Comparison of ENCODE assay signal across 18 cellular contexts in the genomic region with DNA sequence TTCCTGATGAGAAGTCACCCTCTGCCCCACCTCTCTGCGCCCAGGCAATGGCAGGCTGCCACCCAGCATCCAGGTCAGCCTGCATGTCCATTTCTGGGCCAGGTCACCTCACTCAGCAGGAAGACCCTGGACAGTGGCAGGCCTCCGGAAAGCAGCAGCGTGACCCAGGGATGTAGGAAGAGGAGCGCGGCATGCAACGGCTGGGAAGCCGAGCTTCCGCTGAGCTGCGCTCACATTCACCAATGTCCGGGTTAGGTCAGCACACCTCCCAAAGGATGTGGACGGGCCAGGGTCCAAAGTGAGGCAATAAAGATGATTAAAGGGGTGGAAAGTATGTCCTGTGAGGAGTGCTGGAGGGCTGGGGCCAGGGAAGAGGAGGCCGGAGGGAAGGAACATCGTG.
DNase-seq lines count a peak whose midpoint lies in the region; ATAC-seq and TF ChIP-seq lines count a peak whose summit lies in the region.
"Had no signal": no experiment of that assay in that cellular context is flagged by ENCODE, and none has a peak within 500 bp of the region (broad histone marks: within the 10 kb centered on the region; RNA-seq: fewer than 3 reads in every experiment).

No MANE protein-coding gene starts in this region.

- H3K18ac ChIP-seq in trophoblast cell (ENCODE audit: low read length), result no peak overlapping the region

- no peak overlapping the region for H3K4me2 ChIP-seq in trophoblast cell (ENCODE audit: low read length)

- H3K9me3 Mint-ChIP-seq in endodermal cell, result no peaks in the 10 kb centered on the region
- H3K9me3 Mint-ChIP-seq in type B pancreatic cell, result no peaks in the 10 kb centered on the region
- H3K9me3 Mint-ChIP-seq: natural killer cell had no signal

- H3K27me3 Mint-ChIP-seq in endodermal cell (ENCODE audit: insufficient read depth) (no peaks in the 10 kb centered on the region), type B pancreatic cell (no peaks in the 10 kb centered on the region)
- H3K27me3 Mint-ChIP-seq: activated B cell treated with CpG ODN at 0.5 μM for 24 hours had no signal

- no peak overlapping the region for H2AFZ ChIP-seq in trophoblast cell (ENCODE audit: insufficient read depth, low read length, poor library complexity)

- peak overlapping the region; percentile 41 for H3K27ac Mint-ChIP-seq in endodermal cell
- peak overlapping the region; percentile 59 for H3K27ac Mint-ChIP-seq in type B pancreatic cell
- H3K27ac Mint-ChIP-seq: activated B cell treated with CpG ODN at 0.5 μM for 24 hours, natural killer cell had no signal

- H3K9me3 ChIP-seq in endodermal cell (ENCODE audit: control insufficient read depth, low read length), result peaks cover 5% of the 10 kb centered on the region
- H3K9me3 ChIP-seq in trophoblast cell (ENCODE audit: insufficient read depth, low read depth, low read length), result no peaks in the 10 kb centered on the region
- H3K9me3 ChIP-seq in lower lobe of right lung, result no peaks in the 10 kb centered on the region
- H3K9me3 ChIP-seq: esophagus muscularis mucosa had no signal

- H4K8ac ChIP-seq in trophoblast cell (ENCODE audit: low read depth, low read length), result no peak overlapping the region

- H3K27me3 ChIP-seq in endodermal cell (ENCODE audit: control insufficient read depth, insufficient read depth, low read length, poor library complexity, severe bottlenecking), result no peaks in the 10 kb centered on the region
- H3K27me3 ChIP-seq in trophoblast cell (ENCODE audit: insufficient read depth, low read length), result no peaks in the 10 kb centered on the region
- no peaks in the 10 kb centered on the region for H3K27me3 ChIP-seq in lower lobe of right lung (ENCODE audit: low read depth)
- H3K27me3 ChIP-seq: esophagus muscularis mucosa had no signal

- no peak overlapping the region for H3K14ac ChIP-seq in trophoblast cell (ENCODE audit: low read length)

- no peaks in the 10 kb centered on the region for H3K79me1 ChIP-seq in trophoblast cell (ENCODE audit: low read length)

- TF ChIP-seq CTCF in endodermal cell (conservative IDR thresholded peaks at IDR 0.05) (no peak), type B pancreatic cell (conservative IDR thresholded peaks at IDR 0.05) (no peak), lower lobe of right lung (IDR thresholded peaks at IDR 0.05) (no peak)

- intact Hi-C loops in left cardiac atrium (cut with DNase I) (loop anchor here (10.0 kb wide), 4 partner anchors 131 to 701 kb away; partner anchors contain the start of gene SMAD7 (in 1 of the 2)), lower lobe of right lung (cut with DNase I) (no loop called here)

- H3K4ac ChIP-seq in trophoblast cell (ENCODE audit: low read depth, low read length), result no peak overlapping the region

- H2BK5ac ChIP-seq in trophoblast cell (ENCODE audit: low read depth, low read length, poor library complexity), result no peak overlapping the region

- H2BK120ac ChIP-seq in trophoblast cell (ENCODE audit: insufficient read depth, low read length, poor library complexity), result no peak overlapping the region

- DNase-seq in endodermal cell, result no peak
- DNase-seq in left cardiac atrium, result peak; percentile 64
- DNase-seq in trophoblast cell, result no peak
- no peak for DNase-seq in type B pancreatic cell (ENCODE audit: extremely low spot score, unreplicated experiment)
- DNase-seq in lower lobe of right lung, result no peak
- no peak for DNase-seq in ecto neural progenitor cell (ENCODE audit: low spot score)
- DNase-seq: activated B cell treated with CpG ODN at 0.5 μM for 24 hours; anterior cingulate cortex; GDM1; left colon; natural killer cell; NCI-H1436; NCI-H226; stimulated activated CD4-positive, alpha-beta T cell treated with anti-CD3 and anti-CD28 coated beads, Interleukin-4, amount 100 ng/mL, for 24 hours; stimulated activated CD8-positive, alpha-beta memory T cell treated with anti-CD3 and anti-CD28 coated beads, Interleukin-4, amount 100 ng/mL, for 48 hours; T-helper 2 cell had no signal

- H3K36me3 ChIP-seq in endodermal cell (ENCODE audit: control insufficient read depth, insufficient read depth, low read length) (peaks cover 7% of the 10 kb centered on the region), trophoblast cell (ENCODE audit: control insufficient read depth in 1 of 2, insufficient read depth in 2 of 2, low read length in 2 of 2) (peaks cover 1 to 7% of the 10 kb centered on the region in 2 experiments), lower lobe of right lung (peaks cover 4% of the 10 kb centered on the region)

- H3K27ac ChIP-seq in endodermal cell (ENCODE audit: low read depth, low read length), result no peak overlapping the region
- no peak overlapping the region for H3K27ac ChIP-seq in trophoblast cell (ENCODE audit: low read depth, low read length)
- no peak overlapping the region for H3K27ac ChIP-seq in lower lobe of right lung

- H3K23ac ChIP-seq in trophoblast cell (ENCODE audit: low read length), result no peak overlapping the region

- H3K4me1 Mint-ChIP-seq in endodermal cell (peaks cover 7% of the 10 kb centered on the region), type B pancreatic cell (ENCODE audit: unreplicated experiment) (peaks cover 11% of the 10 kb centered on the region)

- 94 to 97% methylated on average over 10 to 13 of the region's 13 CpGs for WGBS in endodermal cell (ENCODE audit: insufficient coverage in 1 of 2, insufficient read length in 1 of 2), 2 experiments
- WGBS in trophoblast cell (ENCODE audit: extremely low coverage, insufficient coverage, insufficient read length), result no CpG with 5 or more reads among the region's 13 CpGs

- H3K36me3 Mint-ChIP-seq in endodermal cell (ENCODE audit: low read depth) (peaks cover 6% of the 10 kb centered on the region), type B pancreatic cell (peaks cover 21% of the 10 kb centered on the region)
- H3K36me3 Mint-ChIP-seq: natural killer cell had no signal

- H3K4me3 Mint-ChIP-seq in endodermal cell (no peak overlapping the region), type B pancreatic cell (no peak overlapping the region)
- H3K4me3 Mint-ChIP-seq: activated B cell treated with CpG ODN at 0.5 μM for 24 hours, natural killer cell had no signal

- H3K4me3 ChIP-seq in endodermal cell (ENCODE audit: low read length), result no peak overlapping the region
- no peak overlapping the region for H3K4me3 ChIP-seq in trophoblast cell (ENCODE audit: low read depth, low read length)
- H3K4me3 ChIP-seq in lower lobe of right lung, result no peak overlapping the region
- H3K4me3 ChIP-seq: esophagus muscularis mucosa had no signal

- peak; percentile 35 to 65 for ATAC-seq in left cardiac atrium
- no peak for ATAC-seq in GM21447 (IDR thresholded peaks at IDR 0.05; ENCODE audit: unreplicated experiment)
- ATAC-seq in lower lobe of right lung, result no peak
- ATAC-seq: left colon, natural killer cell had no signal

- peak overlapping the region; percentile 40 for H4K91ac ChIP-seq in trophoblast cell (ENCODE audit: low read depth, low read length)

- H3K9ac ChIP-seq in endodermal cell (ENCODE audit: extremely low read depth, low read length, poor library complexity, severe bottlenecking), result no peak overlapping the region
- H3K9ac ChIP-seq in trophoblast cell (ENCODE audit: low read length), result no peak overlapping the region

- H2AK5ac ChIP-seq in trophoblast cell (ENCODE audit: low read length), result no peak overlapping the region

- peaks cover 12% of the 10 kb centered on the region for H3K4me1 ChIP-seq in endodermal cell (ENCODE audit: control insufficient read depth, insufficient read depth, low read length)
- peaks cover 0 to 2% of the 10 kb centered on the region in 2 experiments for H3K4me1 ChIP-seq in trophoblast cell (ENCODE audit: control insufficient read depth in 1 of 2, insufficient read depth in 2 of 2, low read length in 2 of 2)
- peaks cover 43% of the 10 kb centered on the region for H3K4me1 ChIP-seq in lower lobe of right lung

- no peaks in the 10 kb centered on the region for H3K79me2 ChIP-seq in trophoblast cell (ENCODE audit: control insufficient read depth, insufficient read depth, low read length, poor library complexity)

- H2BK12ac ChIP-seq in trophoblast cell (ENCODE audit: low read length), result no peak overlapping the region

- no peak overlapping the region for H4K12ac ChIP-seq in trophoblast cell (ENCODE audit: low read depth, low read length)

Comparison
In these comparisons a context has a peak if more than half of its experiments do, and no peak if none do; other contexts are left out.
1. ATAC-seq: peak in left cardiac atrium (2 of 2); none in GM21447 (single experiment) and lower lobe of right lung (0 of 2).